3 cellular contexts compared by ENCODE assay signal in genomic region chr7:44126574-44126973, GRCh38. TPM values are rescaled to one million over a fixed set of nuclear protein-coding genes. Genes with fewer than 3 reads are reported as not detected.
"Had no signal": no experiment of that assay in that cellular context is flagged by ENCODE, and none has a peak within 500 bp of the region (broad histone marks: within the 10 kb centered on the region; RNA-seq: fewer than 3 reads in every experiment).

No MANE protein-coding gene starts in this region.

RNA-seq across cellular contexts. Expression of gene MYL7, which starts 14.6 kb away (rescaled TPM):
- total RNA-seq: GM23338, HT1080 had no signal
- polyA plus RNA-seq: HepG2 had no signal

RNA-seq across cellular contexts. Expression of gene AEBP1, which starts 22.4 kb away (rescaled TPM):
- total RNA-seq: HT1080 had no signal
